8 cellular contexts compared by ENCODE assay signal in the genomic region with DNA sequence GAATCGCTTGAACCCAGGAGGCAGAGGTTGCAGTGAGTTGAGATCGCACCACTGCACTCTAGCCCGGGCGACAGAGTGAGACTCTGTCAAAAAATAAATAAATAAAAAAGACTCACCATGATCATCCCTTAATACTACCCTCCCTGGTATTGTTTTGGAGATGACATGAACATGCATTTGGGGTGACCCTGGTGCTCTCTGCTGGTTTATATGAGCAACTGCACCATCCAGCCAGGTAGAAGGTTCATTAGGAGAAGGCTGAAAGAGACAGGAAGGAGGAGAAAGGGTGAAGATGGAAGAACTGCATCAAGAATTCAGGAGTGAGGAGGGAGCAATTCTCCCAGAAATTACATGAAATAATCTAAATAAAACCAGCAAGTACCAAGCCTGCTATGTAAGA. TPM values are rescaled to one million over a fixed set of nuclear protein-coding genes. Genes with fewer than 3 reads are reported as not detected.
DNase-seq lines count a peak whose midpoint lies in the region; ATAC-seq and FAIRE-seq lines count a peak whose summit lies in the region.

No MANE protein-coding gene starts in this region.

- no peaks in the 10 kb centered on the region for H3K4me1 ChIP-seq in mesendoderm (ENCODE audit: control insufficient read depth, low read depth, low read length)

- H3K27ac Mint-ChIP-seq in effector memory CD8-positive, alpha-beta T cell = no peak overlapping the region

- no peaks in the 10 kb centered on the region for H3K36me3 ChIP-seq in mesendoderm (ENCODE audit: control insufficient read depth, insufficient read depth, low read length)

- WGBS in mesendoderm (ENCODE audit: extremely low coverage, insufficient coverage, low lambda C conversion rate) = no CpG with 5 or more reads among the region's 4 CpGs

- H4K8ac ChIP-seq in mesendoderm (ENCODE audit: low read depth, low read length) = no peak overlapping the region

- H4K5ac ChIP-seq in mesendoderm (ENCODE audit: low read length) = no peak overlapping the region

- no peaks in the 10 kb centered on the region for H3K9me3 Mint-ChIP-seq in effector memory CD8-positive, alpha-beta T cell

- H2BK120ac ChIP-seq in mesendoderm (ENCODE audit: low read depth, low read length) = no peak overlapping the region

- no peak overlapping the region for H3K18ac ChIP-seq in mesendoderm (ENCODE audit: low read length)

- H3K36me3 Mint-ChIP-seq in effector memory CD8-positive, alpha-beta T cell (ENCODE audit: insufficient read depth) = peaks cover 3% of the 10 kb centered on the region

- H3K4me1 Mint-ChIP-seq in effector memory CD8-positive, alpha-beta T cell (ENCODE audit: low read depth in 2 of 2) = no peaks in the 10 kb centered on the region

- H3K4me2 ChIP-seq in mesendoderm (ENCODE audit: low read length) = no peak overlapping the region

- H3K4me3 ChIP-seq in mesendoderm (ENCODE audit: low read length) = no peak overlapping the region

- H2BK5ac ChIP-seq in mesendoderm (ENCODE audit: low read length) = no peak overlapping the region

- H3K27me3 Mint-ChIP-seq in effector memory CD8-positive, alpha-beta T cell = peaks cover 3 to 24% of the 10 kb centered on the region in 2 donors

- no peaks in the 10 kb centered on the region for H3K27me3 ChIP-seq in mesendoderm (ENCODE audit: insufficient read depth, low read length, poor library complexity)

- no peak overlapping the region for H3K23ac ChIP-seq in mesendoderm (ENCODE audit: low read length)

- no peak overlapping the region for H2BK15ac ChIP-seq in mesendoderm (replicated peaks; ENCODE audit: low read depth)

- ATAC-seq in effector memory CD8-positive, alpha-beta T cell (replicated peaks) = peak; percentile 46
- ATAC-seq in GM18870 (IDR thresholded peaks at IDR 0.05; ENCODE audit: unreplicated experiment) (no peak), HG02588 (IDR thresholded peaks at IDR 0.05; ENCODE audit: unreplicated experiment) (no peak)

- no peak overlapping the region for H3K4me3 Mint-ChIP-seq in effector memory CD8-positive, alpha-beta T cell

- FAIRE-seq in HTR-8/SVneo (lab: Jason Lieb, UNC) = no peak

- H2AK5ac ChIP-seq in mesendoderm (ENCODE audit: low read length) = no peak overlapping the region

- H3K56ac ChIP-seq in mesendoderm (ENCODE audit: low read length) = no peak overlapping the region

- no peaks in the 10 kb centered on the region for H3K79me1 ChIP-seq in mesendoderm (ENCODE audit: low read length)

- H3K27ac ChIP-seq in mesendoderm (ENCODE audit: low read depth, low read length) = no peak overlapping the region

- H3K79me2 ChIP-seq in mesendoderm (ENCODE audit: control insufficient read depth, insufficient read depth, low read length) = no peaks in the 10 kb centered on the region

- no peak overlapping the region for H3K9ac ChIP-seq in mesendoderm (ENCODE audit: low read length)

- no peak overlapping the region for H3K4ac ChIP-seq in mesendoderm (ENCODE audit: low read depth, low read length)

- DNase-seq in NCI-H524 (lab: John Stamatoyannopoulos, UW) (peak; percentile 30 to 48), NCI-H524 treated with DMSO at 0.1 percent for 48 hours (lab: John Stamatoyannopoulos, UW) (no peak), HTR-8/SVneo (ENCODE audit: insufficient read length, low spot score) (peak; percentile 22), RPMI8226 (peak; percentile 50), mesendoderm (peak; percentile 80)
- DNase-seq in effector memory CD8-positive, alpha-beta T cell = peak in 2 of 3 experiments; percentile 4 to 7

RNA-seq across cellular contexts. Expression of a gene that starts 37.8 kb away (rescaled TPM):
- not detected for polyA plus RNA-seq in mesendoderm (2013, experiment 1 of 2)
- polyA plus RNA-seq in mesendoderm (2013, experiment 2 of 2) = 0.01 TPM
